Comparison of ENCODE assay signal across 23 cellular contexts in the genomic region with DNA sequence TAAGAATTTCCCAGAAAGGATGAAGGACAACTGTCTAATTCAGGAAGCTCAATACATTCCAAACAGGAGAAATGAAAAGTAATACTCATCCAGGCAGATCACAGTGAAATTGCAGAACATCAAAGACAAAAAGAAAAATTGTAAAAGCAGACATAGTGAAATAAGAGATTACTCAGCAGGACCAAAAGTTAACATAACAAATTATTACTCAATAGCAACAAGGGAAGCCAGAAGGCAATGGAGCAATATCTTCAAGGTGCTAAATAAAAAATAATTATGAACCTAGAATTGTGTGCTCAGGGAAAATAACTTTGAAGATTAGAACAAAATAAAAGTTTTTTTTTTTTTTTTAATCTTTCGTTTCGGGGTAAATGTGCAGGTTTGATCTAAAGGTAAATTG. TPM values are rescaled to one million over a fixed set of nuclear protein-coding genes. Genes with fewer than 3 reads are reported as not detected.
DNase-seq lines count a peak whose midpoint lies in the region; ATAC-seq and TF ChIP-seq lines count a peak whose summit lies in the region.
"Had no signal": no experiment of that assay in that cellular context is flagged by ENCODE, and none has a peak within 500 bp of the region (broad histone marks: within the 10 kb centered on the region; RNA-seq: fewer than 3 reads in every experiment).

No MANE protein-coding gene starts in this region.

- ATAC-seq in HG02571 (IDR thresholded peaks at IDR 0.05; ENCODE audit: unreplicated experiment) = no peak

- no peak overlapping the region for H3K4me3 ChIP-seq in fibroblast of the aortic adventitia (ENCODE audit: low read depth, low read length)
- H3K4me3 ChIP-seq: PC-9 had no signal

- DNase-seq in SIG-M5 treated with dmso at 0.1 percent for 504 hours (lab: John Stamatoyannopoulos, UW; ENCODE audit: unreplicated experiment) = peak; percentile 29
- no peak for DNase-seq in SIG-M5 (lab: John Stamatoyannopoulos, UW)
- peak; percentile 41 for DNase-seq in amniotic epithelial cell (ENCODE audit: low read depth)
- DNase-seq in fibroblast of the aortic adventitia (ENCODE audit: low read depth) = peak; percentile 8
- no peak for DNase-seq in GDM1 (lab: John Stamatoyannopoulos, UW)
- DNase-seq in DMS153 (lab: John Stamatoyannopoulos, UW) = no peak
- DNase-seq: EL, H9, Karpas-422, NCI-H1092 treated with DMSO at 0.1 percent for 48 hours, NCI-H146, NCI-H2029 treated with DMSO at 0.1 percent for 48 hours, NCI-H226, NCI-H510A treated with DMSO at 0.1 percent for 48 hours, NCI-H774, PC-9, RPMI8226, SHP77, SK-N-SH, T-helper 2 cell had no signal

- no peak for TF ChIP-seq CTCF in fibroblast of the aortic adventitia (IDR thresholded peaks at IDR 0.05; ENCODE audit: insufficient read depth, low read length)

RNA-seq across cellular contexts. Expression of gene ENPP6, which starts 30.5 kb away (rescaled TPM):
- 0.18 TPM in 1 of 2 replicates, not detected in the other for total RNA-seq in fibroblast of the aortic adventitia (ENCODE audit: low replicate concordance)
- total RNA-seq: B cell, H9, M059J, PC-9 had no signal

Comparison
In these comparisons a context has a peak if more than half of its experiments do, and no peak if none do; other contexts are left out.
1. DNase-seq: peak in SIG-M5 treated with dmso at 0.1 percent for 504 hours (single experiment), amniotic epithelial cell (single experiment) and fibroblast of the aortic adventitia (single experiment); none in SIG-M5 (single experiment), GDM1 (single experiment) and DMS153 (single experiment).